18 cellular contexts compared by ENCODE assay signal in the genomic region with DNA sequence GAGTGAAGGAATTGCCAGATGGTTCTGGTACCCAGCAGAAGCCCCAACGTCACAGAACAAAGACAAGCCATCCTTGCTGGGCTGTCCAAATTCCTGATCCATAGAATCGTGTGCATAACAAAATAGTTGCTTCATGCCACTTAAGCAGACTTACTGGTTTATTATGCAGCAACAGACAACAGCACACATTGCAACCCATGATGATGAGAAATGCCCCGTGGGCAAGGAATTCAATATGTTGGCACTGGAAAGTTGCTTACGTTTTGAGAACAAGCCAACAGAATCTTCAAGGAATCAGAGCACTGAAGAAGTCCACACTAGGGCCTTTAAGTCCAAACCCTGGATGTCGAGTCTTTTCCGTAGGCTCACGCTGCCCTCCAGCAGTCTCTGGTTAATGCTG. TPM values are rescaled to one million over a fixed set of nuclear protein-coding genes. Genes with fewer than 3 reads are reported as not detected.
"Had no signal": no experiment of that assay in that cellular context is flagged by ENCODE, and none has a peak within 500 bp of the region (broad histone marks: within the 10 kb centered on the region; RNA-seq: fewer than 3 reads in every experiment).

No MANE protein-coding gene starts in this region.

- ATAC-seq: left colon, lower lobe of right lung, right cardiac atrium, upper lobe of right lung had no signal

- H3K9me3 Mint-ChIP-seq: neural crest cell had no signal

- H3K4me3 Mint-ChIP-seq: neural crest cell had no signal

- DNase-seq: activated gamma-delta T cell, aorta, dermis blood vessel endothelial cell, left colon, lower lobe of right lung, right cardiac atrium, SJCRH30, stomach, upper lobe of right lung had no signal

- H3K9me3 ChIP-seq: breast epithelium, lower lobe of right lung, prostate gland, SJCRH30, stomach, thoracic aorta, upper lobe of right lung had no signal

- FAIRE-seq: islet of Langerhans had no signal

- H3K4me1 ChIP-seq: breast epithelium, lower lobe of right lung, prostate gland, SJCRH30, stomach, upper lobe of right lung had no signal

- H3K27me3 ChIP-seq: breast epithelium, SJCRH30, stomach, upper lobe of right lung had no signal

- H3K4me3 ChIP-seq: breast epithelium, lower lobe of right lung, prostate gland, SJCRH30, skin epidermis, stomach, thoracic aorta, upper lobe of right lung had no signal

- H3K27ac ChIP-seq: breast epithelium, lower lobe of right lung, prostate gland, stomach, thoracic aorta, upper lobe of right lung had no signal

- H3K36me3 ChIP-seq: breast epithelium, prostate gland, SJCRH30 had no signal

- H3K4me1 Mint-ChIP-seq: neural crest cell had no signal

RNA-seq across cellular contexts. Expression of gene CCR4, which starts 40.3 kb away (rescaled TPM):
- total RNA-seq: cerebellum, epithelial cell of proximal tubule, neural crest cell, osteoblast, SJCRH30 had no signal
- polyA plus RNA-seq: aorta had no signal
